Comparison of ENCODE assay signal across 27 cellular contexts in genomic region chr22:22420580-22420979, GRCh38.
"Had no signal": no experiment of that assay in that cellular context is flagged by ENCODE, and none has a peak within 500 bp of the region (broad histone marks: within the 10 kb centered on the region; RNA-seq: fewer than 3 reads in every experiment).

No MANE protein-coding gene starts in this region.

- DNase-seq: stimulated activated CD4-positive, alpha-beta T cell treated with anti-CD3 and anti-CD28 coated beads, Interleukin-2, amount 100 ng/mL, for 48 hours; stimulated activated CD4-positive, alpha-beta T cell treated with anti-CD3 and anti-CD28 coated beads, Interleukin-4, amount 100 ng/mL, for 1 hour; stimulated activated CD4-positive, alpha-beta T cell treated with anti-CD3 and anti-CD28 coated beads, Interleukin-4, amount 100 ng/mL, for 24 hours; stimulated activated CD4-positive, alpha-beta T cell treated with anti-CD3 and anti-CD28 coated beads, Interleukin-4, amount 100 ng/mL, for 4 hours; stimulated activated CD8-positive, alpha-beta memory T cell treated with anti-CD3 and anti-CD28 coated beads, Interleukin-4, amount 100 ng/mL, for 48 hours; stimulated activated naive B cell treated with anti-CD40 and anti-IgM and Interleukin-4, amounts not matched to agents 10 μg/mL and 1 μg/mL and 100 μg/mL, for 72 hours; stimulated activated naive CD4-positive, alpha-beta T cell; stimulated activated naive CD4-positive, alpha-beta T cell treated with Interleukin-2 at 50 U/mL for 16 hours; stimulated activated naive CD8-positive, alpha-beta T cell treated with anti-CD3 and anti-CD28 coated beads, Interleukin-15, amount 100 ng/mL, for 72 hours; stimulated activated naive CD8-positive, alpha-beta T cell treated with anti-CD3 and anti-CD28 coated beads, Interleukin-15, Interleukin-2, amounts not matched to agents 100 U/mL and 50 U/mL, for 24 hours; stomach; substantia nigra; testis; thyroid gland; tibial artery; transverse colon; trophoblast cell; upper lobe of left lung; upper lobe of right lung; uterus had no signal

- H3K27me3 Mint-ChIP-seq: stimulated activated memory B cell treated with anti-CD40 and anti-IgM and Interleukin-4, amounts not matched to agents 10 μg/mL and 1 μg/mL and 100 μg/mL, for 72 hours; stimulated activated naive B cell treated with anti-CD40 and anti-IgM and Interleukin-4, amounts not matched to agents 10 μg/mL and 1 μg/mL and 100 μg/mL, for 72 hours had no signal

- H3K4me1 ChIP-seq: stomach, thyroid gland, tibial artery, tibial nerve, transverse colon, upper lobe of left lung, upper lobe of right lung, uterus, vagina had no signal

- ATAC-seq: stimulated activated effector memory CD8-positive, alpha-beta T cell treated with anti-CD3 and anti-CD28 coated beads, Interleukin-12 subunit alpha, Interleukin-12 subunit beta, amount 100 ng/mL, for 72 hours; stimulated activated memory B cell treated with anti-CD40 and anti-IgM and Interleukin-4, amounts not matched to agents 10 μg/mL and 1 μg/mL and 100 μg/mL, for 72 hours; stimulated activated naive B cell treated with anti-CD40 and anti-IgM and Interleukin-4, amounts not matched to agents 10 μg/mL and 1 μg/mL and 100 μg/mL, for 72 hours; stimulated activated naive CD8-positive, alpha-beta T cell treated with anti-CD3 and anti-CD28 coated beads, Interleukin-15, amount 100 ng/mL, for 72 hours; stimulated activated naive CD8-positive, alpha-beta T cell treated with anti-CD3 and anti-CD28 coated beads, Interleukin-15, Interleukin-2, amounts not matched to agents 100 U/mL and 50 U/mL, for 24 hours; upper lobe of right lung had no signal

- H3K4me3 ChIP-seq: stomach, testis, thoracic aorta, thyroid gland, tibial artery, tibial nerve, transverse colon, upper lobe of left lung, upper lobe of right lung, uterus, vagina had no signal

- H3K9me3 ChIP-seq: stomach, testis, thoracic aorta, thyroid gland, tibial artery, tibial nerve, transverse colon, upper lobe of left lung, upper lobe of right lung, uterus, vagina had no signal

- H3K36me3 ChIP-seq: stomach, thoracic aorta, thyroid gland, tibial artery, tibial nerve, transverse colon, upper lobe of left lung, upper lobe of right lung, uterus, vagina had no signal

- H3K4me3 Mint-ChIP-seq: stimulated activated effector memory CD8-positive, alpha-beta T cell treated with anti-CD3 and anti-CD28 coated beads, Interleukin-12 subunit alpha, Interleukin-12 subunit beta, amount 100 ng/mL, for 72 hours; stimulated activated memory B cell treated with anti-CD40 and anti-IgM and Interleukin-4, amounts not matched to agents 10 μg/mL and 1 μg/mL and 100 μg/mL, for 72 hours; stimulated activated naive B cell treated with anti-CD40 and anti-IgM and Interleukin-4, amounts not matched to agents 10 μg/mL and 1 μg/mL and 100 μg/mL, for 72 hours; stimulated activated naive CD8-positive, alpha-beta T cell treated with anti-CD3 and anti-CD28 coated beads, Interleukin-15, amount 100 ng/mL, for 72 hours; stimulated activated naive CD8-positive, alpha-beta T cell treated with anti-CD3 and anti-CD28 coated beads, Interleukin-15, Interleukin-2, amounts not matched to agents 100 ng/mL and 50 ng/mL, for 24 hours; type B pancreatic cell had no signal

- H3K27ac Mint-ChIP-seq: stimulated activated effector memory CD8-positive, alpha-beta T cell treated with anti-CD3 and anti-CD28 coated beads, Interleukin-12 subunit alpha, Interleukin-12 subunit beta, amount 100 ng/mL, for 72 hours; stimulated activated memory B cell treated with anti-CD40 and anti-IgM and Interleukin-4, amounts not matched to agents 10 μg/mL and 1 μg/mL and 100 μg/mL, for 72 hours; stimulated activated naive CD8-positive, alpha-beta T cell treated with anti-CD3 and anti-CD28 coated beads, Interleukin-15, amount 100 ng/mL, for 72 hours; stimulated activated naive CD8-positive, alpha-beta T cell treated with anti-CD3 and anti-CD28 coated beads, Interleukin-15, Interleukin-2, amounts not matched to agents 100 ng/mL and 50 ng/mL, for 24 hours; type B pancreatic cell had no signal

- H3K9me3 Mint-ChIP-seq: stimulated activated effector memory CD8-positive, alpha-beta T cell treated with anti-CD3 and anti-CD28 coated beads, Interleukin-12 subunit alpha, Interleukin-12 subunit beta, amount 100 ng/mL, for 72 hours; stimulated activated memory B cell treated with anti-CD40 and anti-IgM and Interleukin-4, amounts not matched to agents 10 μg/mL and 1 μg/mL and 100 μg/mL, for 72 hours; stimulated activated naive B cell treated with anti-CD40 and anti-IgM and Interleukin-4, amounts not matched to agents 10 μg/mL and 1 μg/mL and 100 μg/mL, for 72 hours; stimulated activated naive CD8-positive, alpha-beta T cell treated with anti-CD3 and anti-CD28 coated beads, Interleukin-15, amount 100 ng/mL, for 72 hours; stimulated activated naive CD8-positive, alpha-beta T cell treated with anti-CD3 and anti-CD28 coated beads, Interleukin-15, Interleukin-2, amounts not matched to agents 100 ng/mL and 50 ng/mL, for 24 hours; type B pancreatic cell had no signal

- H3K4me1 Mint-ChIP-seq: stimulated activated effector memory CD8-positive, alpha-beta T cell treated with anti-CD3 and anti-CD28 coated beads, Interleukin-12 subunit alpha, Interleukin-12 subunit beta, amount 100 ng/mL, for 72 hours had no signal

- H3K36me3 Mint-ChIP-seq: stimulated activated effector memory CD8-positive, alpha-beta T cell treated with anti-CD3 and anti-CD28 coated beads, Interleukin-12 subunit alpha, Interleukin-12 subunit beta, amount 100 ng/mL, for 72 hours; stimulated activated memory B cell treated with anti-CD40 and anti-IgM and Interleukin-4, amounts not matched to agents 10 μg/mL and 1 μg/mL and 100 μg/mL, for 72 hours; stimulated activated naive B cell treated with anti-CD40 and anti-IgM and Interleukin-4, amounts not matched to agents 10 μg/mL and 1 μg/mL and 100 μg/mL, for 72 hours; type B pancreatic cell had no signal

- H3K27ac ChIP-seq: stomach, testis, thoracic aorta, thyroid gland, tibial artery, tibial nerve, transverse colon, upper lobe of left lung, upper lobe of right lung, uterus, vagina had no signal

- H3K27me3 ChIP-seq: testis, thyroid gland, upper lobe of left lung, uterus, vagina had no signal
